ENCODE assay signal across 8 cellular contexts in the genomic region with DNA sequence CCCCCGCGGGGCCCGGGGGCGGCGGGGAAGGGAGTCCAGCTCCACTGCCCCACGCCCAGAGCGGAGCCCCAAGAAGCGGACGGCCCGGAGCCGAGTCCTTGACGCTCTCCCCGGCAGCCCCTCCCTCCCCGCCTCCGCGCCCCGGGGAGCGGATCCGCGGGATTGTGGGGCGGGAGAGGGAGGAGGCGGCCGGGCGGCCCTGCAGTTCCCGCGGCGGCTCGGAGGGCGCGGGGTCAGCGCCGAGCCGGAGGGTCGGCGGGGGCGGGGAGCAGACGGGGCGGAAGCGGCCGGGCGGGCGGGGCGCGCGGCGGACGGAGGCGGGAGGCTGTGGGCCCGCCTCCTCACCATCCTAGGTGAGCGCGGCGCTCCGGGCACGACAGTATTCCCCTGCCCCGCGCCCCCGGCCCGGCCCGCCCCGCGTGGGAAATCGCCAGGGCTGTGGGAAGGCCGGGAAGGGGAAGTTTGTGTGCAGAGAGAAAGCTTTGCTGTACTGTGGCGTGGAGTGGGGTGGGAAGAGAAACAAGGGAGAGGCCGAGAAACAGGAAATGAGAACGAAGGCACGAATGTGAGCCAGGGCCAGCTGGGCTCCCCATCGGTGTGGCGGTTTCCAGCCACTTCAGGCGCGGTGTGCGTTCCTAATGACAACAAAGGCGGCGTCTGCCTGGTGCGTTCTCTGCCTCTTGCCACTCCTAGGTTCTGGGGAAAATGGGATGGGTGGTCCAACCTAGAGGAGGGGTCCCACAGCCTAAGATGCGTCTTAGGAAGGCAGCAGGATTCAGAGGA. TPM values are rescaled to one million over a fixed set of nuclear protein-coding genes. Genes with fewer than 3 reads are reported as not detected.
DNase-seq lines count a peak whose midpoint lies in the region; ATAC-seq and TF ChIP-seq lines count a peak whose summit lies in the region.

No MANE protein-coding gene starts in this region.

- DNase-seq in DMS79 (lab: John Stamatoyannopoulos, UW): peak; percentile 43
- DNase-seq in RPMI8226: peak; percentile 66
- DNase-seq in activated naive CD4-positive, alpha-beta T cell treated with Interleukin-2 at 50 U/mL for 16 hours: peak; percentile 64
- DNase-seq in glomerular visceral epithelial cell (ENCODE audit: extremely low spot score): peak; percentile 83
- DNase-seq in osteocyte (ENCODE audit: extremely low spot score, unreplicated experiment): peak; percentile 93
- peak; percentile 84 for DNase-seq in upper lobe of right lung

- H3K4me1 ChIP-seq in HUES64 (ENCODE audit: insufficient read depth, low read length) (peaks cover 15% of the 10 kb centered on the region; the same call in 1 of the 2 replicates), upper lobe of right lung (peaks cover 4% of the 10 kb centered on the region)

- ATAC-seq in GM21447 (IDR thresholded peaks at IDR 0.05; ENCODE audit: unreplicated experiment) (peak; percentile 46), upper lobe of right lung (peak; percentile 74)

- H3K9me3 Mint-ChIP-seq in osteocyte (ENCODE audit: unreplicated experiment): no peaks in the 10 kb centered on the region

- intact Hi-C loops in upper lobe of right lung (cut with DNase I): no loop called here

- H3K4me3 ChIP-seq in HUES64 (ENCODE audit: low read length): peak overlapping the region; percentile 98
- H3K4me3 ChIP-seq in upper lobe of right lung: peak overlapping the region; percentile 79

- TF ChIP-seq CTCF in osteocyte (IDR thresholded peaks at IDR 0.05) (no peak), upper lobe of right lung (IDR thresholded peaks at IDR 0.05) (no peak)

- peak overlapping the region; percentile 36 for H3K27ac Mint-ChIP-seq in osteocyte (ENCODE audit: unreplicated experiment)

- H3K27me3 ChIP-seq in HUES64 (ENCODE audit: insufficient read depth, low read length) (peaks cover 18% of the 10 kb centered on the region), upper lobe of right lung (no peaks in the 10 kb centered on the region)

- WGBS in HUES64: under 1% methylated on average over 76 of the region's 76 CpGs

- H3K27ac ChIP-seq in HUES64 (ENCODE audit: low read depth, low read length) (peak overlapping the region; percentile 94), upper lobe of right lung (peak overlapping the region; percentile 83)

- H3K4me1 Mint-ChIP-seq in osteocyte (ENCODE audit: unreplicated experiment): peaks cover 18% of the 10 kb centered on the region

- H3K36me3 ChIP-seq in HUES64 (ENCODE audit: insufficient read depth, low read length) (no peaks in the 10 kb centered on the region), upper lobe of right lung (no peaks in the 10 kb centered on the region)

- peak overlapping the region; percentile 92 for H3K9ac ChIP-seq in HUES64 (ENCODE audit: low read depth, low read length)

- no peaks in the 10 kb centered on the region for H3K36me3 Mint-ChIP-seq in osteocyte (ENCODE audit: unreplicated experiment)

- H3K9me3 ChIP-seq in HUES64 (ENCODE audit: insufficient read depth, low read depth, low read length): no peaks in the 10 kb centered on the region
- no peaks in the 10 kb centered on the region for H3K9me3 ChIP-seq in upper lobe of right lung

- no peak overlapping the region for H3K4me3 Mint-ChIP-seq in osteocyte (ENCODE audit: unreplicated experiment)

- no peaks in the 10 kb centered on the region for H3K27me3 Mint-ChIP-seq in osteocyte (ENCODE audit: unreplicated experiment)

RNA-seq across cellular contexts. Expression of gene KLF12, which starts 1.3 kb away (rescaled TPM):
- 7.7 TPM for polyA plus RNA-seq in HUES64 (2013, experiment 1 of 2)
- 8.2 TPM for polyA plus RNA-seq in HUES64 (2013, experiment 2 of 2)
- total RNA-seq in osteocyte (30.7 and 31.1 TPM in 2 replicates), upper lobe of right lung (10.2 TPM)

Comparison
In these comparisons a context has a peak if more than half of its experiments do, and no peak if none do; other contexts are left out.
1. Peak in every context shown above with its lines: DNase-seq, ATAC-seq, H3K4me3 ChIP-seq and H3K27ac ChIP-seq.
2. DNase-seq: peak in every context shown above with its lines; median percentile 93 in osteocyte; 84 in upper lobe of right lung; 83 in glomerular visceral epithelial cell; 66 in RPMI8226; 64 in activated naive CD4-positive, alpha-beta T cell treated with Interleukin-2 at 50 U/mL for 16 hours; 43 in DMS79.